8 cellular contexts compared by ENCODE assay signal in the genomic region with DNA sequence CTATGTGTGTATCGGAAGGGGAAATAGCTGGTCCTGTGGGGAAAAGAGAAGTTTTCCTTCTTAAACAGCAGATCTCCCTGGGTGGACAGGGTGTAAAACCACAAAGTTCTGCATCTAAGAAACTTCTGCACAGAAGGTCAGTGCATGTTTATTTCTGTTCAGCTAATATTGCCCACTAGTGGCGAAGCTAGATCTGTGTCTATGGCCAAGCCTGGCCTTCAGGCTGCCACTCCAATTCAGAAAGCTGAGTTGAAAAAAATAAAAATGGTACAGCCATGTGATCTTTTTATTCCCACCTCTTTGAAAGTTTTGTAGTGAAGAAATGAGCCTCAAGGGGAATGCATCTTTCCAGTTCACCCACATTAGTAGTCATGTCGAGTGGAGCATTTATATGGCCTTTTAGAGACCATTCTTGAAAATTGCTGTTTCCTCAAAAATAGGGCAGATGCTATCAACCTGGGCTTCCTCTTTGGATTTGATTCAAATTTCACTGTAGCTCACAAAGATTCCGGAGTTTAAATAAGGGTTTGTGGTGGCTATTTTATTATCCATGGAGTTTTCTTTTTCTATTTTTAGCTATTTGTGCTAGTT.
DNase-seq lines count a peak whose midpoint lies in the region; ATAC-seq and TF ChIP-seq lines count a peak whose summit lies in the region.

No MANE protein-coding gene starts in this region.

- TF ChIP-seq RAD21 in IMR-90 (IDR thresholded peaks at IDR 0.05; ENCODE audit: low read length): peak; percentile 71

- H3K79me1 ChIP-seq in IMR-90 (ENCODE audit: low read depth in 1 of 2, low read length in 2 of 2): no peaks in the 10 kb centered on the region

- no TSS peak for BruUV-seq in IMR-90 (replicated peaks; lab: Mats Ljungman, UMichigan)

- H3K9me3 ChIP-seq in IMR-90 (ENCODE audit: control insufficient read depth, insufficient read depth, low read length): no peaks in the 10 kb centered on the region

- H3K14ac ChIP-seq in IMR-90 (replicated peaks; ENCODE audit: low read depth, low read length): no peak overlapping the region; the same call in 1 of the 2 replicates

- H3K36me3 Mint-ChIP-seq in stimulated activated memory B cell treated with anti-CD40 and anti-IgM and Interleukin-4, amounts not matched to agents 10 μg/mL and 1 μg/mL and 100 μg/mL, for 72 hours: no peaks in the 10 kb centered on the region
- no peaks in the 10 kb centered on the region for H3K36me3 Mint-ChIP-seq in natural killer cell

- H3K4ac ChIP-seq in IMR-90 (ENCODE audit: low read depth, low read length): peak overlapping the region; percentile 30; the same call in 1 of the 2 replicates

- H3K27ac Mint-ChIP-seq in stimulated activated memory B cell treated with anti-CD40 and anti-IgM and Interleukin-4, amounts not matched to agents 10 μg/mL and 1 μg/mL and 100 μg/mL, for 72 hours: no peak overlapping the region
- no peak overlapping the region for H3K27ac Mint-ChIP-seq in natural killer cell

- peak overlapping the region; percentile 70; the same call in 1 of the 2 replicates for H4K5ac ChIP-seq in IMR-90 (ENCODE audit: low read depth, low read length)

- no peaks in the 10 kb centered on the region for H3K27me3 Mint-ChIP-seq in stimulated activated memory B cell treated with anti-CD40 and anti-IgM and Interleukin-4, amounts not matched to agents 10 μg/mL and 1 μg/mL and 100 μg/mL, for 72 hours
- H3K27me3 Mint-ChIP-seq in natural killer cell (ENCODE audit: low read depth in 2 of 2): no peaks in the 10 kb centered on the region

- H2BK20ac ChIP-seq in IMR-90 (ENCODE audit: low read depth, low read length): peak overlapping the region; percentile 78

- H4K8ac ChIP-seq in IMR-90 (ENCODE audit: low read depth in 2 of 2, low read length in 2 of 2): peak overlapping the region in 1 of 2 experiments; percentile 71; a peak in 2 of 4 replicates

- H3K9ac ChIP-seq in IMR-90 (ENCODE audit: low read depth, low read length): no peak overlapping the region

- H4K20me1 ChIP-seq in IMR-90 (ENCODE audit: insufficient read depth, low read length): no peaks in the 10 kb centered on the region

- intact Hi-C loops in Right ventricle myocardium superior (cut with DNase I) (no loop called here), left ventricle myocardium superior (cut with micrococcal nuclease) (no loop called here), IMR-90 (cut with micrococcal nuclease) (loop anchor here (1.0 to 10.0 kb wide), 6 partner anchors 370 to 1142 kb away; no protein-coding TSS in a partner anchor), natural killer cell (cut with micrococcal nuclease) (no loop called here)

- peak overlapping the region; percentile 0; the same call in 1 of the 3 replicates for H2BK15ac ChIP-seq in IMR-90 (ENCODE audit: low read depth, low read length)

- no peaks in the 10 kb centered on the region for H3K9me1 ChIP-seq in IMR-90 (ENCODE audit: insufficient read depth, low read length)

- peaks cover 13% of the 10 kb centered on the region for H3K4me1 ChIP-seq in IMR-90 (ENCODE audit: control insufficient read depth, insufficient read depth, low read length)

- ATAC-seq in Right ventricle myocardium superior (ENCODE audit: poor library complexity) (peak; percentile 73), left ventricle myocardium superior (no peak), IMR-90 (ENCODE audit: low read depth) (peak; percentile 83), natural killer cell (no peak)
- ATAC-seq in stimulated activated memory B cell treated with anti-CD40 and anti-IgM and Interleukin-4, amounts not matched to agents 10 μg/mL and 1 μg/mL and 100 μg/mL, for 72 hours: no peak

- DNase-seq in Right ventricle myocardium superior: no peak
- DNase-seq in left ventricle myocardium superior: no peak
- DNase-seq in IMR-90: peak; percentile 72
- peak; percentile 65 for DNase-seq in astrocyte of the hippocampus (ENCODE audit: low read depth, low spot score)
- DNase-seq in lung microvascular endothelial cell (ENCODE audit: low read depth in 2 of 2): peak; percentile 60 to 65
- DNase-seq in activated CD4-positive, alpha-beta T cell treated with anti-CD3 and anti-CD28 coated beads, Interleukin-2, amount 50 U/mL, for 4 hours: no peak
- DNase-seq in natural killer cell: no peak

- no peak overlapping the region for H3K4me3 ChIP-seq in IMR-90 (ENCODE audit: insufficient read depth, low read depth, low read length)

- no peak for TF ChIP-seq POLR2A in IMR-90 (IDR thresholded peaks at IDR 0.05; ENCODE audit: low read depth, low read length)

- dilution Hi-C loops in IMR-90 (cut with HindIII; ENCODE audit: low sequenced_read_pairs, unreplicated experiment): no loop called here

- peak overlapping the region; percentile 17; the same call in 1 of the 2 replicates for H3K4me2 ChIP-seq in IMR-90 (ENCODE audit: low read depth, low read length)

- H3K56ac ChIP-seq in IMR-90 (ENCODE audit: extremely low read depth, insufficient read depth, low read length): no peak overlapping the region

- H2BK120ac ChIP-seq in IMR-90 (ENCODE audit: low read depth, low read length): peak overlapping the region; percentile 63

- H3K9me3 Mint-ChIP-seq in stimulated activated memory B cell treated with anti-CD40 and anti-IgM and Interleukin-4, amounts not matched to agents 10 μg/mL and 1 μg/mL and 100 μg/mL, for 72 hours: peaks cover 1% of the 10 kb centered on the region
- H3K9me3 Mint-ChIP-seq in natural killer cell: peaks cover 6 to 17% of the 10 kb centered on the region in 2 donors

- no peak overlapping the region for H2AK9ac ChIP-seq in IMR-90 (replicated peaks; ENCODE audit: low read depth, low read length, poor library complexity)

- no CpG with 5 or more reads among the region's 4 CpGs for WGBS in IMR-90 (ENCODE audit: extremely low coverage in 2 of 2, insufficient read length in 1 of 2), 2 experiments

- no peak overlapping the region for H2AK5ac ChIP-seq in IMR-90 (ENCODE audit: low read depth, low read length)

- TF ChIP-seq CTCF in IMR-90 (conservative IDR thresholded peaks at IDR 0.05; ENCODE audit: low read depth, low read length) (peak; percentile 67), natural killer cell (IDR thresholded peaks at IDR 0.05) (no peak)

- CTCF ChIA-PET in IMR-90 (lab: Yijun Ruan, JAX): interaction anchor here (0.6 to 1.8 kb wide), 11 partner anchors 8 to 1143 kb away, joined by 3 to 9 read pairs (median 3); no protein-coding TSS in a partner anchor

- H3K4me3 Mint-ChIP-seq in stimulated activated memory B cell treated with anti-CD40 and anti-IgM and Interleukin-4, amounts not matched to agents 10 μg/mL and 1 μg/mL and 100 μg/mL, for 72 hours: no peak overlapping the region
- no peak overlapping the region for H3K4me3 Mint-ChIP-seq in natural killer cell

- H3K23ac ChIP-seq in IMR-90 (ENCODE audit: low read depth, low read length): 0 out of 2 replicates have a peak overlapping the region, but pooled peaks have one; percentile 57

- POLR2A ChIA-PET in IMR-90 (lab: Charles Lee; ENCODE audit: unreplicated experiment): no interaction called here

- in situ Hi-C loops in IMR-90 (cut with MboI; ENCODE audit: low sequenced_read_pairs): loop anchor here (25.0 kb wide), 1 partner anchor 1135 kb away; no protein-coding TSS in a partner anchor

- peak overlapping the region; percentile 46; the same call in 1 of the 2 replicates for H4K91ac ChIP-seq in IMR-90 (ENCODE audit: insufficient read depth, low read depth, low read length)

- H3K18ac ChIP-seq in IMR-90 (ENCODE audit: low read depth, low read length): peak overlapping the region; percentile 57; the same call in 1 of the 2 replicates

- no peaks in the 10 kb centered on the region for H3K27me3 ChIP-seq in IMR-90 (ENCODE audit: control insufficient read depth, insufficient read depth, low read length)

- no peak overlapping the region for H2AFZ ChIP-seq in IMR-90 (replicated peaks; ENCODE audit: low read length, poor library complexity)

- H3K4me1 Mint-ChIP-seq in stimulated activated memory B cell treated with anti-CD40 and anti-IgM and Interleukin-4, amounts not matched to agents 10 μg/mL and 1 μg/mL and 100 μg/mL, for 72 hours: no peaks in the 10 kb centered on the region
- no peaks in the 10 kb centered on the region for H3K4me1 Mint-ChIP-seq in natural killer cell

- no peaks in the 10 kb centered on the region for H3K36me3 ChIP-seq in IMR-90 (ENCODE audit: control insufficient read depth, insufficient read depth, low read length)

- no peak overlapping the region for H3K27ac ChIP-seq in IMR-90 (ENCODE audit: insufficient read depth, low read length)

- peak overlapping the region; percentile 73 for H2BK5ac ChIP-seq in IMR-90 (ENCODE audit: low read depth, low read length, poor library complexity, severe bottlenecking)

TF ChIP-seq in IMR-90, 13 proteins besides CTCF, POLR2A, EP300 and RAD21:
- no peak for TF ChIP-seq ELK1 (IDR thresholded peaks at IDR 0.05; ENCODE audit: borderline replicate concordance, low read depth, low read length)
- TF ChIP-seq, protein P1, sequence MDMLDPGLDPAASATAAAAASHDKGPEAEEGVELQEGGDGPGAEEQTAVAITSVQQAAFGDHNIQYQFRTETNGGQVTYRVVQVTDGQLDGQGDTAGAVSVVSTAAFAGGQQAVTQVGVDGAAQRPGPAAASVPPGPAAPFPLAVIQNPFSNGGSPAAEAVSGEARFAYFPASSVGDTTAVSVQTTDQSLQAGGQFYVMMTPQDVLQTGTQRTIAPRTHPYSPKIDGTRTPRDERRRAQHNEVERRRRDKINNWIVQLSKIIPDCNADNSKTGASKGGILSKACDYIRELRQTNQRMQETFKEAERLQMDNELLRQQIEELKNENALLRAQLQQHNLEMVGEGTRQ (IDR thresholded peaks at IDR 0.05; ENCODE audit: low read depth, low read length): peak; percentile 27; the same call in 1 of the 2 replicates
- TF ChIP-seq SMC3 (IDR thresholded peaks at IDR 0.05; ENCODE audit: low read depth, low read length): peak; percentile 47
- TF ChIP-seq BHLHE40 (IDR thresholded peaks at IDR 0.05; ENCODE audit: low read depth, low read length): no peak
- no peak for TF ChIP-seq CEBPB (IDR thresholded peaks at IDR 0.05; ENCODE audit: low read depth, low read length)

Comparison
In these comparisons a context has a peak if more than half of its experiments do, and no peak if none do; other contexts are left out.
1. ATAC-seq: peak in Right ventricle myocardium superior (single experiment) and IMR-90 (single experiment); none in left ventricle myocardium superior (single experiment), stimulated activated memory B cell treated with anti-CD40 and anti-IgM and Interleukin-4, amounts not matched to agents 10 μg/mL and 1 μg/mL and 100 μg/mL, for 72 hours (single experiment) and natural killer cell (0 of 3).
2. DNase-seq: peak in IMR-90 (single experiment), astrocyte of the hippocampus (single experiment) and lung microvascular endothelial cell (2 of 2); none in Right ventricle myocardium superior (single experiment), left ventricle myocardium superior (single experiment), activated CD4-positive, alpha-beta T cell treated with anti-CD3 and anti-CD28 coated beads, Interleukin-2, amount 50 U/mL, for 4 hours (0 of 2) and natural killer cell (single experiment).